In genomic region chrX:136170109-136170800, GRCh38 we compare ENCODE assay signal across 9 cellular contexts. TPM values are rescaled to one million over a fixed set of nuclear protein-coding genes. Genes with fewer than 3 reads are reported as not detected.
DNase-seq lines count a peak whose midpoint lies in the region; ATAC-seq and TF ChIP-seq lines count a peak whose summit lies in the region.
"Had no signal": no experiment of that assay in that cellular context is flagged by ENCODE, and none has a peak within 500 bp of the region (broad histone marks: within the 10 kb centered on the region; RNA-seq: fewer than 3 reads in every experiment).

No MANE protein-coding gene starts in this region.

- WGBS in right cardiac atrium: 37% methylated on average over 9 of the region's 9 CpGs
- WGBS in sigmoid colon, 2 donors: 65 to 72% methylated on average over 9 of the region's 9 CpGs
- WGBS in spleen, 5 donors: 70 to 83% (median 77%) methylated on average over 9 of the region's 9 CpGs

- peaks cover 8% of the 10 kb centered on the region for H3K4me1 ChIP-seq in right cardiac atrium (ENCODE audit: control insufficient read depth, insufficient read depth, low read length)
- peaks cover 0 to 87% (median 63%) of the 10 kb centered on the region in 4 donors for H3K4me1 ChIP-seq in sigmoid colon
- H3K4me1 ChIP-seq in spleen: no peaks in the 10 kb centered on the region

- no peak for TF ChIP-seq POLR2A in sigmoid colon (IDR thresholded peaks at IDR 0.05)
- no peak for TF ChIP-seq POLR2A in spleen (IDR thresholded peaks at IDR 0.05)

- peak; percentile 62 for DNase-seq in ELR (ENCODE audit: low read depth)
- peak; percentile 65 for DNase-seq in astrocyte of the hippocampus (ENCODE audit: low read depth, low spot score)
- DNase-seq in right cardiac atrium: peak in 2 of 3 donors; percentile 55 to 60
- DNase-seq in sigmoid colon: peak; percentile 75
- no peak for DNase-seq in effector CD8-positive, alpha-beta T cell (lab: John Stamatoyannopoulos, UW)
- no peak for DNase-seq in SKM-1 treated with dmso at 0.1 percent for 144 hours (lab: John Stamatoyannopoulos, UW; ENCODE audit: unreplicated experiment)
- DNase-seq in spleen: no peak
- DNase-seq in ecto neural progenitor cell (ENCODE audit: low spot score): no peak
- DNase-seq: naive thymus-derived CD4-positive, alpha-beta T cell had no signal

- H3K4me3 ChIP-seq in right cardiac atrium (ENCODE audit: low read length) (no peak overlapping the region), sigmoid colon (peak overlapping the region in 1 of 4 donors; percentile 3), spleen (no peak overlapping the region)

- H3K27me3 ChIP-seq in right cardiac atrium (ENCODE audit: control insufficient read depth, insufficient read depth) (no peaks in the 10 kb centered on the region), sigmoid colon (no peaks in the 10 kb centered on the region), spleen (replicated peaks in 1 of 7) (no peaks in the 10 kb centered on the region)

- no peaks in the 10 kb centered on the region for H3K36me3 ChIP-seq in sigmoid colon
- H3K36me3 ChIP-seq in spleen: no peaks in the 10 kb centered on the region

- H3K9me3 ChIP-seq in right cardiac atrium (ENCODE audit: control insufficient read depth, low read length): no peaks in the 10 kb centered on the region
- H3K9me3 ChIP-seq in sigmoid colon: no peaks in the 10 kb centered on the region
- H3K9me3 ChIP-seq in spleen: no peaks in the 10 kb centered on the region

- H3K27ac ChIP-seq in right cardiac atrium (ENCODE audit: low read length) (peak overlapping the region; percentile 93), sigmoid colon (peak overlapping the region; percentile 94 to 99 (median 97)), spleen (peak overlapping the region in 3 of 8 donors; percentile 0 to 49 (median 18))

- intact Hi-C loops in right cardiac atrium (cut with DNase I): loop anchor here in 1 of 4 donors (5.0 kb wide), 1 partner anchor 37 kb away; no protein-coding TSS in a partner anchor
- intact Hi-C loops in sigmoid colon (cut with DNase I): no loop called here
- intact Hi-C loops in spleen (cut with DNase I; ENCODE audit: low total_unique reads): no loop called here

- no peak for TF ChIP-seq EP300 in sigmoid colon (IDR thresholded peaks at IDR 0.05)

- peak in 1 of 4 experiments; percentile 29 for TF ChIP-seq CTCF in sigmoid colon (IDR thresholded peaks at IDR 0.05)
- TF ChIP-seq CTCF in spleen (IDR thresholded peaks at IDR 0.05 in 8 of 11, conservative IDR thresholded peaks at IDR 0.05 in 3 of 11): no peak

- ATAC-seq in right cardiac atrium: peak; percentile 74 to 82
- ATAC-seq: naive thymus-derived CD4-positive, alpha-beta T cell had no signal

RNA-seq across cellular contexts. Expression of gene FHL1, which starts 22.9 kb away (rescaled TPM):
- total RNA-seq in right cardiac atrium (100 to 1,000 TPM; 255 to 871 (median 312) TPM), sigmoid colon (1,000 to 10,000 TPM in 3 of 4 donors, 100 to 1,000 TPM in 1; 701 to 1,465 (median 1,246) TPM), spleen (100 to 1,000 TPM in 1 of 7 donors, 10 to 100 TPM in 6; 55.1 to 108 (median 68.8) TPM)
- polyA plus RNA-seq in right cardiac atrium (442 TPM), sigmoid colon (10 to 100 TPM; 27.0 to 73.3 (median 42.2) TPM), spleen (10 to 100 TPM; 33.0 to 43.1 (median 35.9) TPM)

Comparison
In these comparisons a context has a peak if more than half of its experiments do, and no peak if none do; other contexts are left out.
1. DNase-seq: peak in ELR (single experiment), astrocyte of the hippocampus (single experiment), right cardiac atrium (2 of 3) and sigmoid colon (single experiment); none in effector CD8-positive, alpha-beta T cell (single experiment), SKM-1 treated with dmso at 0.1 percent for 144 hours (single experiment), spleen (single experiment) and ecto neural progenitor cell (single experiment).